ENCODE assay signal across 1 cellular context in genomic region chr10:91556691-91557529, GRCh38.
A peak's percentile ranks its signal among the peaks of the same experiment; 100 is the strongest.
TF ChIP-seq lines count a peak whose summit lies in the region.

No MANE protein-coding gene starts in this region.

TF ChIP-seq in liver, 16 proteins besides CTCF, POLR2A, EP300 and RAD21 (continued from another document):
- TF ChIP-seq REST (IDR thresholded peaks at IDR 0.05) = peak; percentile 89
- TF ChIP-seq TAF1 (conservative IDR thresholded peaks at IDR 0.05) = peak; percentile 65
TF ChIP-seq in liver: peak in this region for 15.
